Comparison of ENCODE assay signal across 8 cellular contexts in the genomic region with DNA sequence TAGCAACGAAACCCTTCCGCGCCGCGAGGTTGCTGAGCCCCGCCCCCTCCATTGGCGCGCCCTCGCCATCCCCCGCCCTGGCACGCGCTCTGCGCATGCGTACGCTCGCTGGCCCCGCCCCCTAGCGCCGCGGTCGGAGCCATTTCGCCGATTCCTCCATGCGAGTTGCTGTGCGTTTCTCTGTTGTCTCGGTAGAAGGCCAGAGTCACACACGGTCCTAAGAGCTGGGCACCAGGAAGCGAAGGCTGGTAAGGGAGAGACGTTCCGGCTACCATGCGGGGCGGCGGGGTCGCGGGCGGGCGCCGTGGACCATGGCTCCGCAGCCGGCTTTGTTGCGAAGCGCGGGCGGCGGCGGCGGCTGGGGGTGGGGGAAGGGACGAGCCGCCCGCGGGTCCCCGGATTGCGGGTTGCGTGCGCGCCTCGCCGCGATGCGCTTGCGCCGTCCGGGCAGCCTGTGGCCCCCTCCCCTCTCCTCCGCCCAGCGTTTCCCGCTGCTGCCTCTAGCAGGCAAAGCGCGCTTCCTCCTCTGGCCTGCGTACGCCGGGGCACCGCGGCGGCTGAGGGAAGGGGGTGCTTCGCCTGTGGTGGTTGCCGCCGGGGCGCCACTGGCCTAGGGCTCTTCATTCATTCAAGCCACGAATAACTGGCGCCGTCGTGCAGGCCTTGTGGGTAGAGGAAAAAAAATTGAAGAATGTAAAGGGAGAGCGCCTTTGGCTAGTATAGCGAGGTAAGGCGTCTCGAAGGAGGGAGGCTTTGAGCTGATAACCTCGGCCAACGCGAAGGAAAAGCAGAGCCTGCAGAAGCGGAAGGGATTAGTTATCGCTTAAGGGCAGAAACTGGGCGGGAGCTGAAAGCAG.
DNase-seq lines count a peak whose midpoint lies in the region; ATAC-seq and TF ChIP-seq lines count a peak whose summit lies in the region.

A gene (plus strand): TSS at position 139 of the 857 bp plus-strand sequence. CDS start 3,220 bp downstream, outside the sequence.

- TF ChIP-seq CTCF in AG09309 (IDR thresholded peaks at IDR 0.05; ENCODE audit: control insufficient read depth, insufficient read depth, low read depth, low read length, missing control alignments): peak; percentile 17

- ATAC-seq in GM19023 (IDR thresholded peaks at IDR 0.05; ENCODE audit: unreplicated experiment) (peak; percentile 75), HG03280 (IDR thresholded peaks at IDR 0.05; ENCODE audit: unreplicated experiment) (peak; percentile 77)

- H3K4me3 ChIP-seq in AG09309 (ENCODE audit: control insufficient read depth, low read depth, low read length): peak within 1 kb of the TSS; percentile 64

- no peak for DNase-seq in AG09309 (ENCODE audit: low read depth)
- peak; percentile 94 for DNase-seq in NCI-H345 (lab: John Stamatoyannopoulos, UW)
- DNase-seq in activated CD4-positive, CD25-positive, alpha-beta regulatory T cell (lab: John Stamatoyannopoulos, UW): peak; percentile 90 to 96 (median 92)
- peak; percentile 94 for DNase-seq in central memory CD4-positive, alpha-beta T cell
- DNase-seq in iris pigment epithelial cell (ENCODE audit: low read depth): peak; percentile 81
- DNase-seq in stimulated activated CD4-positive, alpha-beta T cell treated with anti-CD3 and anti-CD28 coated beads, Interleukin-12 subunit alpha, Interleukin-12 subunit beta, amount 100 ng/mL, for 4 hours: peak; percentile 95
